1 cellular context compared by ENCODE assay signal in the genomic region with DNA sequence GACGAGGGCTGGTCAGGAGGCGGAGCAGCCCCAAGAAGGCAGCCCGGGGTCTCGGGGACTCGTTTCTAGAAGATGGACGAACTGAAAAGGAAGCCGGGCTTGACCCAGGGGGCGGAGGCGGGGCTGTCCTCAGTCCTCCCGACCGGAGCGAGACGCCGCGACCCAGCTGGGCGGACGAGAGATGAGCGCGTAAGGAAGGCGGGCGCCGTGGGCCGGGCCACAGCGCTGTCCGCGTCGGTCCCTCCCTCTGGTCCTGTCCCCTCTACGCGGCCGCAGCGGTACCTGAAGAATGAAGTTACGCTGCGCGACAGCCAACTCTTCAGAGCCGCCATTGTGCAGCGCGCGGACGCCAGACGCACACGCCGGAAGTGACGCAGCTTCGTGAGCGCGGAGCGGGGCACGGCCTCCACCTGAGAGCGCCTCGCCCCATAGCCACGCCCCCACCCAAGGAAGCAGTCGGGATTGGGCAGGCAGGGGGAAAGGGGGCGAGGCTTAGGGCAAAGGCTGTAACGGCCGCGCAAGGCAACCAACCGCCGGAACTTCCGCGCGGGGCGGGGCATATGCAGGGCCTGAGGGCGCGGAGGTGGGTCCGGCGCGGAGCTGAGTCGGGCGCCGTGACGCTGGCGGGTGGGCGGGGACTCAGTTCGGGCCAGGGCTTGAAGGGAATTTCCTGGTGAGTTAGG.
A peak's percentile ranks its signal among the peaks of the same experiment; 100 is the strongest.
TF ChIP-seq lines count a peak whose summit lies in the region.

A gene (minus strand): TSS at position 370 of the 683 bp plus-strand sequence. CDS start 38 bp downstream, at position 332.

TF ChIP-seq in GM23338, 12 proteins besides CTCF, POLR2A, EP300 and RAD21 (continued from another document):
- TF ChIP-seq, protein P1, sequence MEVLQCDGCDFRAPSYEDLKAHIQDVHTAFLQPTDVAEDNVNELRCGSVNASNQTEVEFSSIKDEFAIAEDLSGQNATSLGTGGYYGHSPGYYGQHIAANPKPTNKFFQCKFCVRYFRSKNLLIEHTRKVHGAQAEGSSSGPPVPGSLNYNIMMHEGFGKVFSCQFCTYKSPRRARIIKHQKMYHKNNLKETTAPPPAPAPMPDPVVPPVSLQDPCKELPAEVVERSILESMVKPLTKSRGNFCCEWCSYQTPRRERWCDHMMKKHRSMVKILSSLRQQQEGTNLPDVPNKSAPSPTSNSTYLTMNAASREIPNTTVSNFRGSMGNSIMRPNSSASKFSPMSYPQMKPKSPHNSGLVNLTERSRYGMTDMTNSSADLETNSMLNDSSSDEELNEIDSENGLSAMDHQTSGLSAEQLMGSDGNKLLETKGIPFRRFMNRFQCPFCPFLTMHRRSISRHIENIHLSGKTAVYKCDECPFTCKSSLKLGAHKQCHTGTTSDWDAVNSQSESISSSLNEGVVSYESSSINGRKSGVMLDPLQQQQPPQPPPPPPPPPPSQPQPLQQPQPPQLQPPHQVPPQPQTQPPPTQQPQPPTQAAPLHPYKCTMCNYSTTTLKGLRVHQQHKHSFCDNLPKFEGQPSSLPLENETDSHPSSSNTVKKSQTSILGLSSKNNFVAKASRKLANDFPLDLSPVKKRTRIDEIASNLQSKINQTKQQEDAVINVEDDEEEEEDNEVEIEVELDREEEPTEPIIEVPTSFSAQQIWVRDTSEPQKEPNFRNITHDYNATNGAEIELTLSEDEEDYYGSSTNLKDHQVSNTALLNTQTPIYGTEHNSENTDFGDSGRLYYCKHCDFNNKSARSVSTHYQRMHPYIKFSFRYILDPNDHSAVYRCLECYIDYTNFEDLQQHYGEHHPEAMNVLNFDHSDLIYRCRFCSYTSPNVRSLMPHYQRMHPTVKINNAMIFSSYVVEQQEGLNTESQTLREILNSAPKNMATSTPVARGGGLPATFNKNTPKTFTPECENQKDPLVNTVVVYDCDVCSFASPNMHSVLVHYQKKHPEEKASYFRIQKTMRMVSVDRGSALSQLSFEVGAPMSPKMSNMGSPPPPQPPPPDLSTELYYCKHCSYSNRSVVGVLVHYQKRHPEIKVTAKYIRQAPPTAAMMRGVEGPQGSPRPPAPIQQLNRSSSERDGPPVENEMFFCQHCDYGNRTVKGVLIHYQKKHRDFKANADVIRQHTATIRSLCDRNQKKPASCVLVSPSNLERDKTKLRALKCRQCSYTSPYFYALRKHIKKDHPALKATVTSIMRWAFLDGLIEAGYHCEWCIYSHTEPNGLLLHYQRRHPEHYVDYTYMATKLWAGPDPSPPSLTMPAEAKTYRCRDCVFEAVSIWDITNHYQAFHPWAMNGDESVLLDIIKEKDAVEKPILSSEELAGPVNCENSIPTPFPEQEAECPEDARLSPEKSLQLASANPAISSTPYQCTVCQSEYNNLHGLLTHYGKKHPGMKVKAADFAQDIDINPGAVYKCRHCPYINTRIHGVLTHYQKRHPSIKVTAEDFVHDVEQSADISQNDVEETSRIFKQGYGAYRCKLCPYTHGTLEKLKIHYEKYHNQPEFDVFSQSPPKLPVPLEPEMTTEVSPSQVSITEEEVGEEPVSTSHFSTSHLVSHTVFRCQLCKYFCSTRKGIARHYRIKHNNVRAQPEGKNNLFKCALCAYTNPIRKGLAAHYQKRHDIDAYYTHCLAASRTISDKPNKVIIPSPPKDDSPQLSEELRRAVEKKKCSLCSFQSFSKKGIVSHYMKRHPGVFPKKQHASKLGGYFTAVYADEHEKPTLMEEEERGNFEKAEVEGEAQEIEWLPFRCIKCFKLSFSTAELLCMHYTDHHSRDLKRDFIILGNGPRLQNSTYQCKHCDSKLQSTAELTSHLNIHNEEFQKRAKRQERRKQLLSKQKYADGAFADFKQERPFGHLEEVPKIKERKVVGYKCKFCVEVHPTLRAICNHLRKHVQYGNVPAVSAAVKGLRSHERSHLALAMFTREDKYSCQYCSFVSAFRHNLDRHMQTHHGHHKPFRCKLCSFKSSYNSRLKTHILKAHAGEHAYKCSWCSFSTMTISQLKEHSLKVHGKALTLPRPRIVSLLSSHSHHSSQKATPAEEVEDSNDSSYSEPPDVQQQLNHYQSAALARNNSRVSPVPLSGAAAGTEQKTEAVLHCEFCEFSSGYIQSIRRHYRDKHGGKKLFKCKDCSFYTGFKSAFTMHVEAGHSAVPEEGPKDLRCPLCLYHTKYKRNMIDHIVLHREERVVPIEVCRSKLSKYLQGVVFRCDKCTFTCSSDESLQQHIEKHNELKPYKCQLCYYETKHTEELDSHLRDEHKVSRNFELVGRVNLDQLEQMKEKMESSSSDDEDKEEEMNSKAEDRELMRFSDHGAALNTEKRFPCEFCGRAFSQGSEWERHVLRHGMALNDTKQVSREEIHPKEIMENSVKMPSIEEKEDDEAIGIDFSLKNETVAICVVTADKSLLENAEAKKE (CRISPR knock-in tag; IDR thresholded peaks at IDR 0.05): no peak
- no peak for TF ChIP-seq ZNF331 (CRISPR knock-in tag; IDR thresholded peaks at IDR 0.05; ENCODE audit: low read depth)
- no peak for TF ChIP-seq EZH2 (IDR thresholded peaks at IDR 0.05; ENCODE audit: low read depth, unreplicated experiment)
- peak; percentile 95 for TF ChIP-seq CREB1 (CRISPR knock-in tag; IDR thresholded peaks at IDR 0.05; ENCODE audit: low read depth)
- no peak for TF ChIP-seq STAT1 (IDR thresholded peaks at IDR 0.05; ENCODE audit: unreplicated experiment)
- TF ChIP-seq POLR2AphosphoS5 (IDR thresholded peaks at IDR 0.05; ENCODE audit: low read depth): peak; percentile 87
- TF ChIP-seq EZH2phosphoT487 (IDR thresholded peaks at IDR 0.05; ENCODE audit: unreplicated experiment): no peak
- no peak for TF ChIP-seq ZNF114 (CRISPR knock-in tag; IDR thresholded peaks at IDR 0.05)
- TF ChIP-seq, protein P2, sequence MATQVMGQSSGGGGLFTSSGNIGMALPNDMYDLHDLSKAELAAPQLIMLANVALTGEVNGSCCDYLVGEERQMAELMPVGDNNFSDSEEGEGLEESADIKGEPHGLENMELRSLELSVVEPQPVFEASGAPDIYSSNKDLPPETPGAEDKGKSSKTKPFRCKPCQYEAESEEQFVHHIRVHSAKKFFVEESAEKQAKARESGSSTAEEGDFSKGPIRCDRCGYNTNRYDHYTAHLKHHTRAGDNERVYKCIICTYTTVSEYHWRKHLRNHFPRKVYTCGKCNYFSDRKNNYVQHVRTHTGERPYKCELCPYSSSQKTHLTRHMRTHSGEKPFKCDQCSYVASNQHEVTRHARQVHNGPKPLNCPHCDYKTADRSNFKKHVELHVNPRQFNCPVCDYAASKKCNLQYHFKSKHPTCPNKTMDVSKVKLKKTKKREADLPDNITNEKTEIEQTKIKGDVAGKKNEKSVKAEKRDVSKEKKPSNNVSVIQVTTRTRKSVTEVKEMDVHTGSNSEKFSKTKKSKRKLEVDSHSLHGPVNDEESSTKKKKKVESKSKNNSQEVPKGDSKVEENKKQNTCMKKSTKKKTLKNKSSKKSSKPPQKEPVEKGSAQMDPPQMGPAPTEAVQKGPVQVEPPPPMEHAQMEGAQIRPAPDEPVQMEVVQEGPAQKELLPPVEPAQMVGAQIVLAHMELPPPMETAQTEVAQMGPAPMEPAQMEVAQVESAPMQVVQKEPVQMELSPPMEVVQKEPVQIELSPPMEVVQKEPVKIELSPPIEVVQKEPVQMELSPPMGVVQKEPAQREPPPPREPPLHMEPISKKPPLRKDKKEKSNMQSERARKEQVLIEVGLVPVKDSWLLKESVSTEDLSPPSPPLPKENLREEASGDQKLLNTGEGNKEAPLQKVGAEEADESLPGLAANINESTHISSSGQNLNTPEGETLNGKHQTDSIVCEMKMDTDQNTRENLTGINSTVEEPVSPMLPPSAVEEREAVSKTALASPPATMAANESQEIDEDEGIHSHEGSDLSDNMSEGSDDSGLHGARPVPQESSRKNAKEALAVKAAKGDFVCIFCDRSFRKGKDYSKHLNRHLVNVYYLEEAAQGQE (IDR thresholded peaks at IDR 0.05; ENCODE audit: unreplicated experiment): no peak
